8 cellular contexts compared by ENCODE assay signal in the genomic region with DNA sequence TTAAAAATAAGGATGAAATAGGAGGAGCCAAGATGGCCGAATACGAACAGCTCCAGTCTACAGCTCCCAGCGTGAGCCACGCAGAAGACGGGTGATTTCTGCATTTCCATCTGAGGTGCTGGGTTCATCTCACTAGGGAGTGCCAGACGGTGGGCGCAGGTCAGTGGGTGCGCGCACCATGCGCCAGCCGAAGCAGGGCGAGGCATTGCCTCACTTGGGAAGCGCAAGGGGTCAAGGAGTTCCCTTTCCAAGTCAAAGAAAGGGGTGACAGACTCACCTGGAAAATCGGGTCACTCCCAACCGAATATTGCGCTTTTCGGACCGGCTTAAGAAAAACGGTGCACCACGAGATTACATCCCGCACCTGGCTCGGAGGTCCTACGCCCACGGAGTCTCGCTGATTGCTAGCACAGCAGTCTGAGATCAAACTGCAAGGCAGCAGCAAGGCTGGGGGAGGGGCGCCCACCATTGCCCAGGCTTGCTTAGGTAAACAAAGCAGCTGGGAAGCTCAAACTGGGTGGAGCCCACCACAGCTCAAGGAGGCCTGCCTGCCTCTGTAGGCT.
A peak's percentile ranks its signal among the peaks of the same experiment; 100 is the strongest.
DNase-seq lines count a peak whose midpoint lies in the region; FAIRE-seq and TF ChIP-seq lines count a peak whose summit lies in the region.
"Not testable (repeated sequence)": the region's sequence is repeated elsewhere in the genome, so short reads cannot be mapped to it uniquely, and the experiment has no call there.

No MANE protein-coding gene starts in this region.

- not testable (repeated sequence) for H2BK12ac ChIP-seq in H1 (ENCODE audit: low read depth, low read length)

- peak overlapping the region; percentile 86 for H4K5ac ChIP-seq in H1 (ENCODE audit: insufficient read length, low read depth, low read length)

- H2AK5ac ChIP-seq in H1 (ENCODE audit: low read depth, low read length): not testable (repeated sequence)

- not testable (repeated sequence) for H3K18ac ChIP-seq in H1 (ENCODE audit: extremely low read depth, low read length)

- not testable (repeated sequence) for DNase-seq in A673 (ENCODE audit: low spot score); hepatocyte (ENCODE audit: low spot score)
- DNase-seq in NCI-H2171 treated with DMSO at 0.1 percent for 48 hours (lab: John Stamatoyannopoulos, UW): peak; percentile 12
- DNase-seq in activated gamma-delta T cell (lab: John Stamatoyannopoulos, UW): peak; percentile 1
- peak in 1 of 2 experiments; percentile 57 for DNase-seq in H1 (ENCODE audit: low read depth in 1 of 2, low spot score in 2 of 2)

- peak overlapping the region; percentile 95; the same call in 1 of the 2 replicates for H4K8ac ChIP-seq in H1 (ENCODE audit: extremely low read depth, insufficient read depth, low read length)

- H3K79me2 ChIP-seq in H1 (ENCODE audit: control insufficient read depth in 1 of 2, insufficient read depth in 2 of 2, low read length in 2 of 2) (peaks cover 2 to 37% of the 10 kb centered on the region in 2 experiments; a peak in 2 of 4 replicates), hepatocyte (peaks cover 12% of the 10 kb centered on the region)
- not testable (repeated sequence) for H3K79me2 ChIP-seq in parathyroid adenoma

- H3K36me3 ChIP-seq in A673 (ENCODE audit: insufficient read depth, low read length, poor library complexity, severe bottlenecking); HUES6 (ENCODE audit: control insufficient read depth, insufficient read depth, low read length); H1 (ENCODE audit: control insufficient read depth in 2 of 4, insufficient read depth in 4 of 4, low read length in 3 of 4); hepatocyte (replicated peaks; ENCODE audit: insufficient read depth, low read depth); mesodermal cell (ENCODE audit: control insufficient read depth, insufficient read depth, low read length); parathyroid adenoma (ENCODE audit: control insufficient read depth, insufficient read depth, low read length): not testable (repeated sequence)

- not testable (repeated sequence) for TF ChIP-seq EP300 in H1 (IDR thresholded peaks at IDR 0.05; ENCODE audit: borderline replicate concordance in 1 of 2, low read depth in 2 of 2, low read length in 2 of 2)

- not testable (repeated sequence) for H2BK20ac ChIP-seq in H1 (ENCODE audit: low read length)

- not testable (repeated sequence) for H2BK15ac ChIP-seq in H1 (ENCODE audit: low read length)

- H3K4me3 ChIP-seq in A673 (ENCODE audit: low read depth, low read length, poor library complexity, severe bottlenecking): peak overlapping the region; percentile 39
- peak overlapping the region; percentile 67 for H3K4me3 ChIP-seq in HUES6 (ENCODE audit: low read depth, low read length)
- peak overlapping the region; percentile 48 to 89 (median 64) for H3K4me3 ChIP-seq in H1 (ENCODE audit: extremely low read depth in 1 of 4, insufficient read depth in 2 of 4, low read depth in 3 of 4, low read length in 4 of 4)
- H3K4me3 ChIP-seq in hepatocyte: peak overlapping the region; percentile 7
- peak overlapping the region; percentile 9 for H3K4me3 ChIP-seq in mesodermal cell (ENCODE audit: extremely low read depth, insufficient read depth, low read length, poor library complexity, severe bottlenecking)
- peak overlapping the region; percentile 34 for H3K4me3 ChIP-seq in parathyroid adenoma (ENCODE audit: low read depth, low read length)

- not testable (repeated sequence) for H3K23ac ChIP-seq in H1 (ENCODE audit: insufficient read length)

- TF ChIP-seq CTCF in A673 (conservative IDR thresholded peaks at IDR 0.05; ENCODE audit: low read depth, low read length); H1 (IDR thresholded peaks at IDR 0.05; ENCODE audit: control extremely low read depth in 1 of 3, insufficient read depth in 1 of 3, low read depth in 1 of 3, low read length in 3 of 3); hepatocyte (IDR thresholded peaks at IDR 0.05; ENCODE audit: poor library complexity); parathyroid adenoma (IDR thresholded peaks at IDR 0.05): not testable (repeated sequence)

- not testable (repeated sequence) for H3K4ac ChIP-seq in H1 (replicated peaks; ENCODE audit: insufficient read length, low read depth, low read length)

- H3K9me2 ChIP-seq in hepatocyte (replicated peaks; ENCODE audit: insufficient read depth): not testable (repeated sequence)

- TF ChIP-seq POLR2A in H1 (IDR thresholded peaks at IDR 0.05; ENCODE audit: control extremely low read depth in 1 of 2, low read depth in 2 of 2, low read length in 2 of 2): not testable (repeated sequence)

- H2BK5ac ChIP-seq in H1 (ENCODE audit: low read depth, low read length): peak overlapping the region; percentile 88; the same call in 1 of the 2 replicates

- 46% methylated on average over 25 of the region's 26 CpGs; no CpG with 5 or more reads in 1 of the 2 experiments for WGBS in H1 (ENCODE audit: extremely low coverage in 1 of 2, insufficient coverage in 1 of 2, insufficient read length in 1 of 2, insufficient replicate concordance in 2 of 2, low coverage in 1 of 2, low lambda C conversion rate in 2 of 2, missing lambda C conversion rate in 1 of 2), 2 experiments
- WGBS in hepatocyte (ENCODE audit: low lambda C conversion rate, missing lambda C conversion rate): 62% methylated on average over 26 of the region's 26 CpGs
- 64 to 68% methylated on average over 15 to 23 of the region's 26 CpGs for WGBS in mesodermal cell (ENCODE audit: insufficient coverage in 2 of 2), 2 experiments

- not testable (repeated sequence) for H3K79me1 ChIP-seq in H1 (ENCODE audit: low read depth, low read length)

- POLR2A ChIA-PET in A673 (lab: Charles Lee; ENCODE audit: low non-redundant PET): not testable (repeated sequence)
- POLR2A ChIA-PET in H1 (lab: Charles Lee; ENCODE audit: partially characterized antibody): interaction anchor here (0.9 to 1.2 kb wide), 3 partner anchors 12 to 86 kb away, joined by 3 to 8 read pairs (median 3); no protein-coding TSS in a partner anchor

- FAIRE-seq in H1 (lab: Jason Lieb, UNC): not testable (repeated sequence)

- H3K4me1 ChIP-seq in A673 (ENCODE audit: insufficient read depth, low read length, poor library complexity, severe bottlenecking); H1 (replicated peaks in 1 of 4; ENCODE audit: control insufficient read depth in 3 of 4, insufficient read depth in 4 of 4, low read length in 3 of 4); hepatocyte (ENCODE audit: insufficient read depth); mesodermal cell (ENCODE audit: control insufficient read depth, insufficient read depth, low read length, poor library complexity, severe bottlenecking); parathyroid adenoma: not testable (repeated sequence)
- H3K4me1 ChIP-seq in HUES6 (ENCODE audit: control insufficient read depth, insufficient read depth, low read length): peaks cover 10% of the 10 kb centered on the region

- H3K4me2 ChIP-seq in H1 (ENCODE audit: insufficient read depth in 1 of 2, low read depth in 2 of 2, low read length in 2 of 2) (peak overlapping the region; percentile 56 to 73), hepatocyte (peak overlapping the region; percentile 68)
- H3K4me2 ChIP-seq in parathyroid adenoma (ENCODE audit: low read length): not testable (repeated sequence)

- CTCF ChIA-PET in A673 (lab: Charles Lee); H1 (lab: Charles Lee; ENCODE audit: partially characterized antibody): not testable (repeated sequence)

- not testable (repeated sequence) for H3K27me3 ChIP-seq in A673 (replicated peaks; ENCODE audit: insufficient read depth, low read depth, low read length, poor library complexity); HUES6 (ENCODE audit: control insufficient read depth, insufficient read depth, low read length); H1 (replicated peaks in 1 of 4; ENCODE audit: control insufficient read depth in 3 of 4, extremely low read depth in 1 of 4, insufficient read depth in 3 of 4, low read length in 3 of 4); hepatocyte; parathyroid adenoma (ENCODE audit: control insufficient read depth, insufficient read depth, low read length)

- not testable (repeated sequence) for H3K56ac ChIP-seq in H1 (replicated peaks; ENCODE audit: insufficient read length, low read depth, low read length)

- TSS peak; percentile 58 for BruUV-seq in A673 (replicated peaks; lab: Mats Ljungman, UMichigan)

- H3K9ac ChIP-seq in HUES6 (ENCODE audit: low read length) (peak overlapping the region; percentile 84), H1 (replicated peaks in 1 of 4; ENCODE audit: extremely low read depth in 1 of 4, low read depth in 3 of 4, low read length in 3 of 4) (peak overlapping the region in 3 of 4 experiments; percentile 60 to 91 (median 73); a peak in 6 of 7 replicates)
- H3K9ac ChIP-seq in parathyroid adenoma: not testable (repeated sequence)

- H2AFZ ChIP-seq in H1 (ENCODE audit: low read length) (peak overlapping the region; percentile 70; the same call in 1 of the 2 replicates), hepatocyte (peak overlapping the region; percentile 57)
- not testable (repeated sequence) for H2AFZ ChIP-seq in parathyroid adenoma

- H3K14ac ChIP-seq in H1 (ENCODE audit: insufficient read length): not testable (repeated sequence)

- H4K91ac ChIP-seq in H1 (replicated peaks; ENCODE audit: insufficient read length, low read length): not testable (repeated sequence)

- not testable (repeated sequence) for H4K20me1 ChIP-seq in H1 (replicated peaks in 1 of 2; ENCODE audit: control insufficient read depth in 1 of 2, insufficient read depth in 2 of 2, low read length in 2 of 2); hepatocyte (ENCODE audit: insufficient read depth, poor library complexity, severe bottlenecking)

- H3K23me2 ChIP-seq in H1 (ENCODE audit: low read depth, low read length): not testable (repeated sequence)

- H2BK120ac ChIP-seq in H1 (replicated peaks; ENCODE audit: low read depth, low read length): not testable (repeated sequence)

- not testable (repeated sequence) for H3K9me3 ChIP-seq in A673 (ENCODE audit: low read depth, low read length, poor library complexity, severe bottlenecking); HUES6 (ENCODE audit: control insufficient read depth, insufficient read depth, low read depth, low read length); H1 (ENCODE audit: insufficient read depth in 2 of 2, low read depth in 1 of 2, low read length in 1 of 2); hepatocyte (ENCODE audit: low read depth); mesodermal cell (ENCODE audit: control insufficient read depth, low read length); parathyroid adenoma (ENCODE audit: control insufficient read depth, low read length)

- not testable (repeated sequence) for H3K27ac ChIP-seq in A673 (ENCODE audit: low read depth, low read length, poor library complexity, severe bottlenecking); mesodermal cell (ENCODE audit: low read depth, low read length, severe bottlenecking); parathyroid adenoma
- H3K27ac ChIP-seq in HUES6 (ENCODE audit: low read depth, low read length): peak overlapping the region; percentile 70
- peak overlapping the region; percentile 77 for H3K27ac ChIP-seq in H1 (ENCODE audit: low read depth, low read length)
- H3K27ac ChIP-seq in hepatocyte: peak overlapping the region; percentile 51

- intact Hi-C loops in A673 (cut with micrococcal nuclease; ENCODE audit: unreplicated experiment): not testable (repeated sequence)

- TF ChIP-seq RAD21 in H1 (IDR thresholded peaks at IDR 0.05 in 1 of 2, conservative IDR thresholded peaks at IDR 0.05 in 1 of 2; ENCODE audit: low read depth in 2 of 2, low read length in 2 of 2): not testable (repeated sequence)

Comparison
In these comparisons a context has a peak if more than half of its experiments do, and no peak if none do; other contexts are left out.
1. H3K4me3 ChIP-seq: peak in every context shown above with its lines; median percentile 67 in HUES6; 64 in H1; 39 in A673; 34 in parathyroid adenoma; 9 in mesodermal cell; 7 in hepatocyte.